10 cellular contexts compared by ENCODE assay signal in genomic region chr6:136720045-136720760, GRCh38.
DNase-seq lines count a peak whose midpoint lies in the region; ATAC-seq and TF ChIP-seq lines count a peak whose summit lies in the region.
"Had no signal": no experiment of that assay in that cellular context is flagged by ENCODE, and none has a peak within 500 bp of the region (broad histone marks: within the 10 kb centered on the region; RNA-seq: fewer than 3 reads in every experiment).

No MANE protein-coding gene starts in this region.

- H3K9me3 Mint-ChIP-seq in activated CD8-positive, alpha-beta T cell treated with anti-CD3 and anti-CD28 coated beads, Interleukin-2, amount 10 ng/mL, durations not matched to agents 7 days and 5 days (ENCODE audit: insufficient read depth): peaks cover 4% of the 10 kb centered on the region
- H3K9me3 Mint-ChIP-seq in activated CD8-positive, alpha-beta T cell treated with anti-CD3 and anti-CD28 coated beads for 36 hours: peaks cover 3% of the 10 kb centered on the region
- H3K9me3 Mint-ChIP-seq in GM23338 (0 out of 3 replicates have a peak, but pooled peaks cover 4% of the 10 kb centered on the region), progenitor cell of endocrine pancreas (ENCODE audit: low read depth) (peaks cover 3% of the 10 kb centered on the region)

- H3K27ac Mint-ChIP-seq in activated CD8-positive, alpha-beta T cell treated with anti-CD3 and anti-CD28 coated beads, Interleukin-2, amount 10 ng/mL, durations not matched to agents 7 days and 5 days: peak overlapping the region; percentile 40
- H3K27ac Mint-ChIP-seq in activated CD8-positive, alpha-beta T cell treated with anti-CD3 and anti-CD28 coated beads for 36 hours: no peak overlapping the region
- H3K27ac Mint-ChIP-seq in GM23338 (no peak overlapping the region), progenitor cell of endocrine pancreas (no peak overlapping the region)

- H3K4me3 Mint-ChIP-seq in activated CD8-positive, alpha-beta T cell treated with anti-CD3 and anti-CD28 coated beads, Interleukin-2, amount 10 ng/mL, durations not matched to agents 7 days and 5 days: no peak overlapping the region
- no peak overlapping the region for H3K4me3 Mint-ChIP-seq in activated CD8-positive, alpha-beta T cell treated with anti-CD3 and anti-CD28 coated beads for 36 hours
- H3K4me3 Mint-ChIP-seq in GM23338: no peak overlapping the region
- no peak overlapping the region for H3K4me3 Mint-ChIP-seq in progenitor cell of endocrine pancreas (ENCODE audit: low read depth)

- no peak overlapping the region for H2BK15ac ChIP-seq in neuronal stem cell (ENCODE audit: low read length)

- H4K91ac ChIP-seq in neuronal stem cell (ENCODE audit: low read depth, low read length, poor library complexity): no peak overlapping the region

- peak overlapping the region; percentile 7; the same call in 1 of the 2 replicates for H3K9ac ChIP-seq in KMS-11
- no peak overlapping the region for H3K9ac ChIP-seq in neuronal stem cell (ENCODE audit: low read depth, low read length, poor library complexity)

- H2BK12ac ChIP-seq in neuronal stem cell (ENCODE audit: low read length): no peak overlapping the region

- no CpG with 5 or more reads among the region's 13 CpGs for WGBS in neuronal stem cell (ENCODE audit: extremely low coverage in 2 of 2, insufficient read length in 2 of 2, insufficient replicate concordance in 1 of 2), 2 donors

- no peak overlapping the region for H3K18ac ChIP-seq in neuronal stem cell (ENCODE audit: low read length)

- ATAC-seq in activated CD8-positive, alpha-beta T cell treated with anti-CD3 and anti-CD28 coated beads, Interleukin-2, amount 10 ng/mL, durations not matched to agents 7 days and 5 days: no peak
- ATAC-seq in activated CD8-positive, alpha-beta T cell treated with anti-CD3 and anti-CD28 coated beads for 36 hours: no peak
- ATAC-seq in GM23338: no peak

- no peak overlapping the region for H3K23ac ChIP-seq in neuronal stem cell (ENCODE audit: low read depth, low read length, poor library complexity)

- no peak overlapping the region for H3K27ac ChIP-seq in GM23338 (ENCODE audit: low read depth)
- peak overlapping the region; percentile 45; the same call in 1 of the 2 replicates for H3K27ac ChIP-seq in KMS-11
- H3K27ac ChIP-seq in neuronal stem cell (replicated peaks; ENCODE audit: low read length): no peak overlapping the region
- H3K27ac ChIP-seq: RWPE1, uterus had no signal

- no peaks in the 10 kb centered on the region for H3F3A ChIP-seq in GM23338 (replicated peaks; ENCODE audit: low read depth)

- no peaks in the 10 kb centered on the region for H3K36me3 ChIP-seq in GM23338 (ENCODE audit: insufficient read depth)
- H3K36me3 ChIP-seq in KMS-11 (ENCODE audit: insufficient read depth): no peaks in the 10 kb centered on the region
- H3K36me3 ChIP-seq in neuronal stem cell (replicated peaks in 1 of 2; ENCODE audit: control insufficient read depth in 2 of 2, insufficient read depth in 2 of 2, low read length in 2 of 2): no peaks in the 10 kb centered on the region
- H3K36me3 ChIP-seq: uterus had no signal

- H3K9me2 ChIP-seq in GM23338 (ENCODE audit: insufficient read depth): no peaks in the 10 kb centered on the region

- H2BK5ac ChIP-seq in neuronal stem cell (ENCODE audit: low read length): no peak overlapping the region

- H3K9me3 ChIP-seq in neuronal stem cell (replicated peaks in 1 of 2; ENCODE audit: control insufficient read depth in 2 of 2, insufficient read depth in 1 of 2, low read depth in 1 of 2, low read length in 2 of 2): no peaks in the 10 kb centered on the region

- CTCF ChIA-PET in activated CD8-positive, alpha-beta T cell treated with anti-CD3 and anti-CD28 coated beads, Interleukin-2, amount 10 ng/mL, durations not matched to agents 7 days and 5 days (lab: Charles Lee): interaction anchor here (0.6 to 3.6 kb wide), 4 partner anchors 9 to 75 kb away, joined by 4 to 20 read pairs (median 8); partner anchors contain the start of gene MAP3K5
- CTCF ChIA-PET in activated CD8-positive, alpha-beta T cell treated with anti-CD3 and anti-CD28 coated beads for 36 hours (lab: Charles Lee): interaction anchor here (1.0 to 4.6 kb wide), 4 partner anchors 20 to 76 kb away, joined by 5 to 31 read pairs (median 6); partner anchors contain the start of gene MAP3K5
- CTCF ChIA-PET in HEK293T (lab: Yijun Ruan, JAX): interaction anchor here (1.4 kb wide), 1 partner anchor 72 kb away, joined by 5 read pairs; the partner anchor contains the start of gene MAP3K5

- H3K27me3 ChIP-seq in GM23338 (ENCODE audit: insufficient read depth): no peaks in the 10 kb centered on the region
- no peaks in the 10 kb centered on the region for H3K27me3 ChIP-seq in KMS-11 (ENCODE audit: insufficient read depth, low read depth)
- no peaks in the 10 kb centered on the region for H3K27me3 ChIP-seq in neuronal stem cell (ENCODE audit: control insufficient read depth in 3 of 3, insufficient read depth in 3 of 3, low read depth in 1 of 3, low read length in 3 of 3)
- H3K27me3 ChIP-seq: uterus had no signal

- DNase-seq in activated CD8-positive, alpha-beta T cell treated with anti-CD3 and anti-CD28 coated beads, Interleukin-2, amount 10 ng/mL, durations not matched to agents 7 days and 5 days: no peak
- DNase-seq in activated CD8-positive, alpha-beta T cell treated with anti-CD3 and anti-CD28 coated beads for 36 hours: no peak
- DNase-seq in GM23338 (ENCODE audit: low spot score) (no peak), neuronal stem cell (ENCODE audit: low spot score) (no peak), progenitor cell of endocrine pancreas (ENCODE audit: low spot score, unreplicated experiment) (no peak), HEK293T (ENCODE audit: extremely low spot score) (no peak)
- DNase-seq in activated effector memory CD4-positive, alpha-beta T cell treated with anti-CD3 and anti-CD28 coated beads, Interleukin-2, amount 50 U/mL, for 16 hours: no peak
- DNase-seq: uterus had no signal

- H3K4me1 ChIP-seq in GM23338 (ENCODE audit: insufficient read depth) (peaks cover 9% of the 10 kb centered on the region; the same call in 1 of the 2 replicates), KMS-11 (ENCODE audit: low read depth, poor library complexity, severe bottlenecking) (peaks cover 80% of the 10 kb centered on the region), neuronal stem cell (ENCODE audit: control insufficient read depth in 2 of 2, insufficient read depth in 1 of 2, low read depth in 1 of 2, low read length in 2 of 2) (no peaks in the 10 kb centered on the region)
- H3K4me1 ChIP-seq: uterus had no signal

- H3K14ac ChIP-seq in neuronal stem cell (ENCODE audit: low read length): no peak overlapping the region

- no peak for TF ChIP-seq CTCF in activated CD8-positive, alpha-beta T cell treated with anti-CD3 and anti-CD28 coated beads for 36 hours (IDR thresholded peaks at IDR 0.05)
- TF ChIP-seq CTCF in GM23338 (conservative IDR thresholded peaks at IDR 0.05; ENCODE audit: low read depth in 2 of 2) (no peak), KMS-11 (conservative IDR thresholded peaks at IDR 0.05; ENCODE audit: low read depth, low read length) (no peak), progenitor cell of endocrine pancreas (IDR thresholded peaks at IDR 0.05; ENCODE audit: unreplicated experiment) (no peak)

- H4K8ac ChIP-seq in neuronal stem cell (ENCODE audit: low read depth, low read length): no peak overlapping the region

- H2AK5ac ChIP-seq in neuronal stem cell (ENCODE audit: low read depth, low read length): no peak overlapping the region

- no peak overlapping the region for H3K4ac ChIP-seq in neuronal stem cell (ENCODE audit: low read length)

- H3K4me3 ChIP-seq in GM23338 (no peak overlapping the region), KMS-11 (IDR thresholded peaks at IDR 0.05; ENCODE audit: insufficient read depth, low read depth, low read length) (no peak overlapping the region), neuronal stem cell (ENCODE audit: low read length in 2 of 2) (no peak overlapping the region)
- H3K4me3 ChIP-seq: uterus had no signal

- peak overlapping the region; percentile 28; the same call in 1 of the 2 replicates for H2AFZ ChIP-seq in GM23338
- H2AFZ ChIP-seq in KMS-11 (ENCODE audit: low read depth): no peak overlapping the region
- peak overlapping the region; percentile 22 for H2AFZ ChIP-seq in neuronal stem cell (ENCODE audit: low read length)

- H3K79me2 ChIP-seq in GM23338 (replicated peaks; ENCODE audit: insufficient read depth) (no peaks in the 10 kb centered on the region), KMS-11 (ENCODE audit: insufficient read depth, low read depth) (no peaks in the 10 kb centered on the region; the same call in 1 of the 2 replicates)

- no peaks in the 10 kb centered on the region for H3K79me1 ChIP-seq in neuronal stem cell (ENCODE audit: low read depth, low read length)

- H3K4me1 Mint-ChIP-seq in activated CD8-positive, alpha-beta T cell treated with anti-CD3 and anti-CD28 coated beads, Interleukin-2, amount 10 ng/mL, durations not matched to agents 7 days and 5 days (ENCODE audit: low read depth): peaks cover 43% of the 10 kb centered on the region
- peaks cover 32% of the 10 kb centered on the region for H3K4me1 Mint-ChIP-seq in activated CD8-positive, alpha-beta T cell treated with anti-CD3 and anti-CD28 coated beads for 36 hours (ENCODE audit: low read depth)
- H3K4me1 Mint-ChIP-seq in GM23338: peaks cover 11% of the 10 kb centered on the region
- H3K4me1 Mint-ChIP-seq in progenitor cell of endocrine pancreas (ENCODE audit: low read depth): peaks cover 7% of the 10 kb centered on the region

- no peaks in the 10 kb centered on the region for H4K20me1 ChIP-seq in GM23338 (replicated peaks; ENCODE audit: insufficient read depth)
- H4K20me1 ChIP-seq in KMS-11 (ENCODE audit: insufficient read depth): no peaks in the 10 kb centered on the region

- intact Hi-C loops in activated CD8-positive, alpha-beta T cell treated with anti-CD3 and anti-CD28 coated beads for 36 hours (cut with micrococcal nuclease): loop anchor here (10.0 kb wide), 1 partner anchor 65 kb away; no protein-coding TSS in a partner anchor

- peaks cover 26% of the 10 kb centered on the region for H3K36me3 Mint-ChIP-seq in activated CD8-positive, alpha-beta T cell treated with anti-CD3 and anti-CD28 coated beads, Interleukin-2, amount 10 ng/mL, durations not matched to agents 7 days and 5 days (ENCODE audit: low read depth)
- peaks cover 13% of the 10 kb centered on the region for H3K36me3 Mint-ChIP-seq in activated CD8-positive, alpha-beta T cell treated with anti-CD3 and anti-CD28 coated beads for 36 hours (ENCODE audit: low read depth)
- H3K36me3 Mint-ChIP-seq in GM23338 (ENCODE audit: low read depth) (no peaks in the 10 kb centered on the region), progenitor cell of endocrine pancreas (ENCODE audit: insufficient read depth) (peaks cover 2% of the 10 kb centered on the region)

- POLR2A ChIA-PET in activated CD8-positive, alpha-beta T cell treated with anti-CD3 and anti-CD28 coated beads, Interleukin-2, amount 10 ng/mL, durations not matched to agents 7 days and 5 days (lab: Charles Lee): interaction anchor here (1.0 kb wide), 1 partner anchor 72 kb away, joined by 3 read pairs; the partner anchor contains the start of gene MAP3K5
- POLR2A ChIA-PET in activated CD8-positive, alpha-beta T cell treated with anti-CD3 and anti-CD28 coated beads for 36 hours (lab: Charles Lee): interaction anchor here (1.5 kb wide), 1 partner anchor 72 kb away, joined by 3 read pairs; the partner anchor contains the start of gene MAP3K5
- POLR2A ChIA-PET in HEK293T (lab: Yijun Ruan, JAX): interaction anchor here (1.2 kb wide), 1 partner anchor 9 kb away, joined by 3 read pairs; no protein-coding TSS in a partner anchor

- H3K4me2 ChIP-seq in GM23338: no peak overlapping the region
- peak overlapping the region; percentile 53 for H3K4me2 ChIP-seq in KMS-11
- no peak overlapping the region for H3K4me2 ChIP-seq in neuronal stem cell (ENCODE audit: insufficient read depth, low read length, poor library complexity, severe bottlenecking)

- no peak overlapping the region for H2BK120ac ChIP-seq in neuronal stem cell (ENCODE audit: low read depth, low read length)

- H3K27me3 Mint-ChIP-seq in activated CD8-positive, alpha-beta T cell treated with anti-CD3 and anti-CD28 coated beads, Interleukin-2, amount 10 ng/mL, durations not matched to agents 7 days and 5 days (ENCODE audit: low read depth): no peaks in the 10 kb centered on the region
- H3K27me3 Mint-ChIP-seq in activated CD8-positive, alpha-beta T cell treated with anti-CD3 and anti-CD28 coated beads for 36 hours: no peaks in the 10 kb centered on the region
- H3K27me3 Mint-ChIP-seq in GM23338 (ENCODE audit: insufficient read depth, low read depth, poor library complexity) (no peaks in the 10 kb centered on the region), progenitor cell of endocrine pancreas (no peaks in the 10 kb centered on the region)
